Comparison of ENCODE assay signal across 8 cellular contexts in the genomic region with DNA sequence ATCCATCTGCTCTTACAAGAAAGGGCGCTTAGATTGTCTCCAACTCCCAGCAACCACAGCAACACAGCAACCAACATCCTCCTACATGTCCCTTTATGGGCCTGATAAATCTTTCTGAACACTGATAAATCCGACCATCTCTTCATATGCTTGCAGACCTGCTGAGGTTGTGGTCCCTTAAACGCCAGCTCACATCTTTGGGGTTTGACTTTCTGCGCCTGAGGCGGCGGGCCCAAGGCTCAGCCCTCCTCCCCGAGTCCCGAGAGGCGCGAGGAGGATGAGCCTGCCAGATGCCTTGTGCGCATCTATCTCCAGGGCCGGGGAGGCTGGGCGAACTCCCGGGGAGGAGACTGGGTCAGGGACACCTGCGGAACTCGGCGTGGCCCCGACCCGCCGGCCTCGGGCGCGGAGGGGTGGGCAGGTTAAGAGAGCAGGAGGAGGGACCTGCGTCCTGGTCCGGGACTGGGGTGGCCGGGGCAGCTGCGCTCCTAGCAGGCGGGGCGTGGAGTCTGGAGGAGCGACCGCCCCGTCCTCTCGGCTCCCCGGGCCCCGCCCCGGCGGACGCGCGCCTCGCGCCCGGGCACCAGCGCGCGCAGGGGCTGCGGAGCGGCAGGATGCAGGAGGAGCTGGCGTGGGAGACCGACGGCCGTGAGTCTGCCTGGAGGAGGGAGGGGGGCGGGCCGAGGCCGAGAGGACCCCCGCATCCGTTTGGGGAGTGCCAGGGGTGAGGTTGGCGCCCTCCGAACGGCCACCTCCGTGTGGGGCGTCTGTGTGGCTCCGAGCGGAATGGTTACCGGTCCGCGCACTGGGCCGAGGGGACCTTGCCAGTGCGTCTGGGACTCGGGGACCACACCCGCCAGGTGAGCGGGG. TPM values are rescaled to one million over a fixed set of nuclear protein-coding genes. Genes with fewer than 3 reads are reported as not detected.
DNase-seq lines count a peak whose midpoint lies in the region; ATAC-seq and TF ChIP-seq lines count a peak whose summit lies in the region.

A gene (plus strand): TSS at position 586 of the 870 bp plus-strand sequence. CDS start 29 bp downstream, at position 615.

- peak; percentile 66 for DNase-seq in GM12865 (ENCODE audit: low read depth)
- DNase-seq in NCI-H526 treated with DMSO at 0.1 percent for 48 hours (lab: John Stamatoyannopoulos, UW), result peak; percentile 53
- DNase-seq in activated naive CD4-positive, alpha-beta T cell treated with anti-CD3 and anti-CD28 coated beads, Interleukin-2, amount 10 ng/mL, durations not matched to agents 7 days and 5 days, result peak; percentile 74
- peak in 40 of 42 donors; percentile 45 to 90 (median 76) for DNase-seq in head of caudate nucleus
- DNase-seq in omental fat pad (ENCODE audit: low spot score), result no peak
- no peak for DNase-seq in NCI-H2029 (lab: John Stamatoyannopoulos, UW)

- H3K4me3 ChIP-seq in GM12865 (ENCODE audit: low read depth, low read length), result peak within 1 kb of the TSS; percentile 60

- ATAC-seq in HG02759 (IDR thresholded peaks at IDR 0.05; ENCODE audit: unreplicated experiment) (peak; percentile 79), omental fat pad (ENCODE audit: low FRiP score) (peak; percentile 85), GM21360 (IDR thresholded peaks at IDR 0.05; ENCODE audit: unreplicated experiment) (no peak)

- peaks cover 1% of the 10 kb centered on the region for H3K36me3 Mint-ChIP-seq in activated naive CD4-positive, alpha-beta T cell treated with anti-CD3 and anti-CD28 coated beads, Interleukin-2, amount 10 ng/mL, durations not matched to agents 7 days and 5 days

- CTCF ChIA-PET in activated naive CD4-positive, alpha-beta T cell treated with anti-CD3 and anti-CD28 coated beads, Interleukin-2, amount 10 ng/mL, durations not matched to agents 7 days and 5 days (lab: Charles Lee), result interaction anchor here (1.1 kb wide), 1 partner anchor 100 kb away, joined by 3 read pairs; no protein-coding TSS in a partner anchor

- intact Hi-C loops in head of caudate nucleus (cut with DNase I), result no loop called here

- H3K27ac Mint-ChIP-seq in activated naive CD4-positive, alpha-beta T cell treated with anti-CD3 and anti-CD28 coated beads, Interleukin-2, amount 10 ng/mL, durations not matched to agents 7 days and 5 days, result no peak within 1 kb of the TSS

- H3K27me3 Mint-ChIP-seq in activated naive CD4-positive, alpha-beta T cell treated with anti-CD3 and anti-CD28 coated beads, Interleukin-2, amount 10 ng/mL, durations not matched to agents 7 days and 5 days, result peaks cover 43% of the 10 kb centered on the region

- H3K4me3 Mint-ChIP-seq in activated naive CD4-positive, alpha-beta T cell treated with anti-CD3 and anti-CD28 coated beads, Interleukin-2, amount 10 ng/mL, durations not matched to agents 7 days and 5 days, result peak within 1 kb of the TSS; percentile 71

- H3K9me3 Mint-ChIP-seq in activated naive CD4-positive, alpha-beta T cell treated with anti-CD3 and anti-CD28 coated beads, Interleukin-2, amount 10 ng/mL, durations not matched to agents 7 days and 5 days, result no peaks in the 10 kb centered on the region

- TF ChIP-seq CTCF in GM12865 (IDR thresholded peaks at IDR 0.05; ENCODE audit: insufficient read depth, low read depth, low read length, missing control alignments), result no peak
- no peak for TF ChIP-seq CTCF in omental fat pad (IDR thresholded peaks at IDR 0.05)

- peaks cover 25% of the 10 kb centered on the region for H3K4me1 Mint-ChIP-seq in activated naive CD4-positive, alpha-beta T cell treated with anti-CD3 and anti-CD28 coated beads, Interleukin-2, amount 10 ng/mL, durations not matched to agents 7 days and 5 days

RNA-seq across cellular contexts. Expression of the gene that starts here (rescaled TPM):
- total RNA-seq in omental fat pad, result 10 to 100 TPM in 1 of 4 donors, 1 to 10 TPM in 3; 5.9 to 18.5 (median 7.5) TPM

Comparison
In these comparisons a context has a peak if more than half of its experiments do, and no peak if none do; other contexts are left out.
1. DNase-seq: peak in GM12865 (single experiment), NCI-H526 treated with DMSO at 0.1 percent for 48 hours (single experiment), activated naive CD4-positive, alpha-beta T cell treated with anti-CD3 and anti-CD28 coated beads, Interleukin-2, amount 10 ng/mL, durations not matched to agents 7 days and 5 days (single experiment) and head of caudate nucleus (40 of 42); none in omental fat pad (single experiment) and NCI-H2029 (single experiment).